8 cellular contexts compared by ENCODE assay signal in genomic region chr2:201233192-201234166, GRCh38.
DNase-seq lines count a peak whose midpoint lies in the region; ATAC-seq lines count a peak whose summit lies in the region.

No MANE protein-coding gene starts in this region.

- H3K36me3 Mint-ChIP-seq in activated naive CD8-positive, alpha-beta T cell treated with anti-CD3 and anti-CD28 coated beads, Interleukin-2, amount 50 U/mL, for 24 hours (ENCODE audit: low read depth) = peaks cover 18% of the 10 kb centered on the region

- H3K4me3 Mint-ChIP-seq in activated naive CD8-positive, alpha-beta T cell treated with anti-CD3 and anti-CD28 coated beads, Interleukin-2, amount 50 U/mL, for 24 hours = peak overlapping the region; percentile 98

- H3K4me1 Mint-ChIP-seq in activated naive CD8-positive, alpha-beta T cell treated with anti-CD3 and anti-CD28 coated beads, Interleukin-2, amount 50 U/mL, for 24 hours = peaks cover 58% of the 10 kb centered on the region

- H3K27ac Mint-ChIP-seq in activated naive CD8-positive, alpha-beta T cell treated with anti-CD3 and anti-CD28 coated beads, Interleukin-2, amount 50 U/mL, for 24 hours = peak overlapping the region; percentile 95

- peak; percentile 92 for ATAC-seq in GM18498 (IDR thresholded peaks at IDR 0.05; ENCODE audit: unreplicated experiment)
- peak; percentile 90 for ATAC-seq in HG02678 (IDR thresholded peaks at IDR 0.05; ENCODE audit: unreplicated experiment)
- ATAC-seq in activated naive CD8-positive, alpha-beta T cell treated with anti-CD3 and anti-CD28 coated beads, Interleukin-2, amount 50 U/mL, for 24 hours = peak; percentile 96

- H3K27me3 Mint-ChIP-seq in activated naive CD8-positive, alpha-beta T cell treated with anti-CD3 and anti-CD28 coated beads, Interleukin-2, amount 50 U/mL, for 24 hours = no peaks in the 10 kb centered on the region

- DNase-seq in NCI-H1048 (lab: John Stamatoyannopoulos, UW) (peak; percentile 72), T follicular helper cell (ENCODE audit: low read depth) (peak; percentile 81), kidney tubule cell (ENCODE audit: low spot score) (peak; percentile 94), NCI-H1694 treated with DMSO at 0.1 percent for 48 hours (lab: John Stamatoyannopoulos, UW) (no peak)
- peak; percentile 86 for DNase-seq in activated naive CD8-positive, alpha-beta T cell treated with anti-CD3 and anti-CD28 coated beads, Interleukin-2, amount 50 U/mL, for 24 hours
- DNase-seq in stimulated activated CD8-positive, alpha-beta memory T cell treated with anti-CD3 and anti-CD28 coated beads, Interleukin-15, amount 100 ng/mL, for 1 hour (ENCODE audit: low read depth) = peak; percentile 70

- no peaks in the 10 kb centered on the region for H3K9me3 Mint-ChIP-seq in activated naive CD8-positive, alpha-beta T cell treated with anti-CD3 and anti-CD28 coated beads, Interleukin-2, amount 50 U/mL, for 24 hours
